8 cellular contexts compared by ENCODE assay signal in genomic region chr2:199979841-199980628, GRCh38. TPM values are rescaled to one million over a fixed set of nuclear protein-coding genes. Genes with fewer than 3 reads are reported as not detected.
A peak's percentile ranks its signal among the peaks of the same experiment; 100 is the strongest.
DNase-seq lines count a peak whose midpoint lies in the region; ATAC-seq, FAIRE-seq and TF ChIP-seq lines count a peak whose summit lies in the region.

No MANE protein-coding gene starts in this region.

- H4K20me1 ChIP-seq in SU-DHL-6 (ENCODE audit: low read depth, low read length) = no peaks in the 10 kb centered on the region

- no peaks in the 10 kb centered on the region for H3K9me2 ChIP-seq in SU-DHL-6 (replicated peaks; ENCODE audit: insufficient read depth, low read length)

- intact Hi-C loops in heart right ventricle (cut with DNase I) = loop anchor here (1.0 to 10.0 kb wide), 10 partner anchors 325 to 725 kb away; partner anchors contain the start of gene SPATS2L (in 4 of the 10)
- intact Hi-C loops in psoas muscle (cut with DNase I) = loop anchor here (2.0 to 10.0 kb wide), 6 partner anchors 325 to 2005 kb away; partner anchors contain the start of gene SPATS2L (in 2 of the 2)

- H3K79me2 ChIP-seq in SU-DHL-6 (ENCODE audit: insufficient read depth, low read length) = no peaks in the 10 kb centered on the region

- TF ChIP-seq CTCF in LNCaP clone FGC (IDR thresholded peaks at IDR 0.05; ENCODE audit: control insufficient read depth, extremely low read depth, insufficient read depth) = peak; percentile 76
- peak; percentile 81 for TF ChIP-seq CTCF in SU-DHL-6 (IDR thresholded peaks at IDR 0.05; ENCODE audit: insufficient read depth, low read length, poor library complexity, severe bottlenecking)
- TF ChIP-seq CTCF in heart right ventricle (IDR thresholded peaks at IDR 0.05) = peak; percentile 69 to 92 (median 91)
- peak; percentile 89 for TF ChIP-seq CTCF in psoas muscle (IDR thresholded peaks at IDR 0.05)

- no peaks in the 10 kb centered on the region for H3K36me3 ChIP-seq in SU-DHL-6 (ENCODE audit: low read length)
- no peaks in the 10 kb centered on the region for H3K36me3 ChIP-seq in heart right ventricle
- no peaks in the 10 kb centered on the region for H3K36me3 ChIP-seq in psoas muscle (ENCODE audit: insufficient read depth in 1 of 2, low read depth in 1 of 2)

- H3K36me3 Mint-ChIP-seq in activated naive CD8-positive, alpha-beta T cell treated with anti-CD3 and anti-CD28 coated beads, Interleukin-2, amount 10 ng/mL, durations not matched to agents 7 days and 5 days = peaks cover 6% of the 10 kb centered on the region

- H3K27ac Mint-ChIP-seq in activated naive CD8-positive, alpha-beta T cell treated with anti-CD3 and anti-CD28 coated beads, Interleukin-2, amount 10 ng/mL, durations not matched to agents 7 days and 5 days = no peak overlapping the region

- H3K4me1 ChIP-seq in heart right ventricle = peaks cover 0 to 12% (median 4%) of the 10 kb centered on the region in 9 donors
- no peaks in the 10 kb centered on the region for H3K4me1 ChIP-seq in psoas muscle

- H3K4me1 Mint-ChIP-seq in activated naive CD8-positive, alpha-beta T cell treated with anti-CD3 and anti-CD28 coated beads, Interleukin-2, amount 10 ng/mL, durations not matched to agents 7 days and 5 days = peaks cover 13% of the 10 kb centered on the region

- H3K27ac ChIP-seq in SU-DHL-6 (ENCODE audit: low read depth, low read length) = no peak overlapping the region
- H3K27ac ChIP-seq in heart right ventricle = no peak overlapping the region
- H3K27ac ChIP-seq in psoas muscle = no peak overlapping the region

- H3K9me3 ChIP-seq in SU-DHL-6 (ENCODE audit: insufficient read depth, low read length) (no peaks in the 10 kb centered on the region), heart right ventricle (no peaks in the 10 kb centered on the region), psoas muscle (no peaks in the 10 kb centered on the region)

- DNase-seq in ACHN (peak; percentile 79), LNCaP clone FGC (ENCODE audit: low read depth) (peak; percentile 21), heart right ventricle (peak; percentile 84 to 87), psoas muscle (peak; percentile 80 to 89), urothelium cell line (ENCODE audit: low spot score) (peak; percentile 64)
- peak; percentile 81 for DNase-seq in activated naive CD8-positive, alpha-beta T cell treated with anti-CD3 and anti-CD28 coated beads, Interleukin-2, amount 10 ng/mL, durations not matched to agents 7 days and 5 days

- no peaks in the 10 kb centered on the region for H3K27me3 Mint-ChIP-seq in activated naive CD8-positive, alpha-beta T cell treated with anti-CD3 and anti-CD28 coated beads, Interleukin-2, amount 10 ng/mL, durations not matched to agents 7 days and 5 days

- ATAC-seq in GM18511 (IDR thresholded peaks at IDR 0.05; ENCODE audit: unreplicated experiment) (peak; percentile 32), heart right ventricle (peak; percentile 37 to 84 (median 74)), psoas muscle (peak; percentile 63 to 91 (median 73))
- ATAC-seq in activated naive CD8-positive, alpha-beta T cell treated with anti-CD3 and anti-CD28 coated beads, Interleukin-2, amount 10 ng/mL, durations not matched to agents 7 days and 5 days (ENCODE audit: low read depth) = peak; percentile 62

- no peak overlapping the region for H3K9ac ChIP-seq in SU-DHL-6 (ENCODE audit: low read length)

- in situ Hi-C loops in ACHN (cut with HindIII; ENCODE audit: low pct_ligation_motif_present, low pct_unique_long_range_greater_than_20kb, low sequenced_read_pairs) = loop anchor here (25.0 kb wide), 1 partner anchor 507 kb away; no protein-coding TSS in a partner anchor

- no peak overlapping the region for H2AFZ ChIP-seq in SU-DHL-6 (ENCODE audit: low read depth, low read length, severe bottlenecking)

- no peaks in the 10 kb centered on the region for H3K9me3 Mint-ChIP-seq in activated naive CD8-positive, alpha-beta T cell treated with anti-CD3 and anti-CD28 coated beads, Interleukin-2, amount 10 ng/mL, durations not matched to agents 7 days and 5 days

- FAIRE-seq in urothelium cell line (lab: Jason Lieb, UNC) = no peak

- no peaks in the 10 kb centered on the region for H3F3A ChIP-seq in SU-DHL-6 (ENCODE audit: insufficient read depth)

- no peak overlapping the region for H3K4me3 ChIP-seq in LNCaP clone FGC (ENCODE audit: low read depth, low read length)
- H3K4me3 ChIP-seq in SU-DHL-6 (ENCODE audit: insufficient read depth, low read length, poor library complexity, severe bottlenecking) = no peak overlapping the region
- H3K4me3 ChIP-seq in heart right ventricle = peak overlapping the region in 6 of 10 donors; percentile 6 to 33 (median 24)
- H3K4me3 ChIP-seq in psoas muscle = peak overlapping the region; percentile 22

- POLR2A ChIA-PET in activated naive CD8-positive, alpha-beta T cell treated with anti-CD3 and anti-CD28 coated beads, Interleukin-2, amount 10 ng/mL, durations not matched to agents 7 days and 5 days (lab: Charles Lee) = no interaction called here

- WGBS in heart right ventricle, 2 donors = 13 to 15% methylated on average over 12 of the region's 12 CpGs
- WGBS in psoas muscle, 3 donors = 9 to 14% (median 9%) methylated on average over 12 of the region's 12 CpGs

- no peak overlapping the region for H3K4me2 ChIP-seq in SU-DHL-6 (ENCODE audit: low read depth, low read length, poor library complexity, severe bottlenecking)

- H3K27me3 ChIP-seq in SU-DHL-6 (ENCODE audit: low read length) = no peaks in the 10 kb centered on the region
- H3K27me3 ChIP-seq in heart right ventricle = no peaks in the 10 kb centered on the region
- no peaks in the 10 kb centered on the region for H3K27me3 ChIP-seq in psoas muscle (ENCODE audit: insufficient read depth in 3 of 3, low read length in 2 of 3)

- no peak overlapping the region for H3K4me3 Mint-ChIP-seq in activated naive CD8-positive, alpha-beta T cell treated with anti-CD3 and anti-CD28 coated beads, Interleukin-2, amount 10 ng/mL, durations not matched to agents 7 days and 5 days

RNA-seq across cellular contexts. Expression of gene MAIP1, which starts 24.7 kb away (rescaled TPM):
- total RNA-seq in activated naive CD8-positive, alpha-beta T cell treated with anti-CD3 and anti-CD28 coated beads, Interleukin-2, amount 10 ng/mL, durations not matched to agents 7 days and 5 days = 10 to 100 TPM; 19.2 to 20.0 TPM
- total RNA-seq in heart right ventricle = 10 to 100 TPM; 19.4 to 31.0 (median 27.0) TPM
- polyA plus RNA-seq in heart right ventricle = 10 to 100 TPM in 1 of 2 donors, 1 to 10 TPM in 1; 3.7 to 23.1 TPM
- total RNA-seq in psoas muscle = 10 to 100 TPM; 18.2 to 32.8 (median 21.8) TPM
- 10 to 100 TPM; 27.7 to 52.3 (median 35.6) TPM for polyA plus RNA-seq in psoas muscle

RNA-seq across cellular contexts. Expression of gene TYW5, which starts 24.7 kb away (rescaled TPM):
- total RNA-seq in activated naive CD8-positive, alpha-beta T cell treated with anti-CD3 and anti-CD28 coated beads, Interleukin-2, amount 10 ng/mL, durations not matched to agents 7 days and 5 days = 10 to 100 TPM in 1 of 2 experiments, 1 to 10 TPM in 1; 9.3 to 10.0 TPM
- total RNA-seq in heart right ventricle = 1 to 10 TPM; 1.9 to 3.5 (median 2.8) TPM
- 1 to 10 TPM; 2.4 to 2.5 TPM for polyA plus RNA-seq in heart right ventricle
- 1 to 10 TPM; 2.8 to 4.5 (median 3.2) TPM for total RNA-seq in psoas muscle
- polyA plus RNA-seq in psoas muscle = 1 to 10 TPM; 2.3 to 6.0 (median 4.4) TPM

Comparison
In these comparisons a context has a peak if more than half of its experiments do, and no peak if none do; other contexts are left out.
1. DNase-seq: peak in every context shown above with its lines; median percentile 86 in heart right ventricle; 84 in psoas muscle; 81 in activated naive CD8-positive, alpha-beta T cell treated with anti-CD3 and anti-CD28 coated beads, Interleukin-2, amount 10 ng/mL, durations not matched to agents 7 days and 5 days; 79 in ACHN; 64 in urothelium cell line; 21 in LNCaP clone FGC.
2. H3K4me3 ChIP-seq: peak in heart right ventricle (6 of 10) and psoas muscle (single experiment); none in LNCaP clone FGC (single experiment) and SU-DHL-6 (single experiment).
3. Peak in every context shown above with its lines, with median percentiles within 50 percentile points of each other: ATAC-seq and CTCF ChIP-seq.